9 cellular contexts compared by ENCODE assay signal in genomic region chr1:59445040-59445439, GRCh38.
DNase-seq lines count a peak whose midpoint lies in the region; ATAC-seq and TF ChIP-seq lines count a peak whose summit lies in the region.
"Had no signal": no experiment of that assay in that cellular context is flagged by ENCODE, and none has a peak within 500 bp of the region (broad histone marks: within the 10 kb centered on the region; RNA-seq: fewer than 3 reads in every experiment).

No MANE protein-coding gene starts in this region.

- no peak overlapping the region for H3K4me2 ChIP-seq in mesenchymal stem cell (ENCODE audit: low read length, poor library complexity, severe bottlenecking)

- H2BK5ac ChIP-seq in mesenchymal stem cell (ENCODE audit: low read depth, low read length, poor library complexity, severe bottlenecking): no peak overlapping the region

- peak overlapping the region in 1 of 2 experiments; percentile 45 for H3K14ac ChIP-seq in mesenchymal stem cell (ENCODE audit: low read length in 2 of 2)

- TF ChIP-seq CTCF in coronary artery (IDR thresholded peaks at IDR 0.05) (no peak), type B pancreatic cell (conservative IDR thresholded peaks at IDR 0.05) (no peak), tibial nerve (IDR thresholded peaks at IDR 0.05) (no peak)
- TF ChIP-seq CTCF in CD4-positive, alpha-beta T cell (IDR thresholded peaks at IDR 0.05): no peak

- no peak overlapping the region for H2BK15ac ChIP-seq in mesenchymal stem cell (ENCODE audit: low read depth, poor library complexity, severe bottlenecking)

- no peak for TF ChIP-seq POLR2A in tibial nerve (IDR thresholded peaks at IDR 0.05)

- no peaks in the 10 kb centered on the region for H3K27me3 ChIP-seq in mesenchymal stem cell (ENCODE audit: control insufficient read depth in 1 of 2, insufficient read depth in 1 of 2, low read length in 2 of 2)
- no peaks in the 10 kb centered on the region for H3K27me3 ChIP-seq in tibial nerve
- H3K27me3 ChIP-seq in CD4-positive, alpha-beta T cell (ENCODE audit: control insufficient read depth, insufficient read depth, low read length): no peaks in the 10 kb centered on the region

- peak overlapping the region; percentile 9 for H4K91ac ChIP-seq in mesenchymal stem cell (ENCODE audit: low read length)

- no peak overlapping the region for H3K4me3 Mint-ChIP-seq in type B pancreatic cell
- H3K4me3 Mint-ChIP-seq in CD4-positive, alpha-beta T cell: no peak overlapping the region
- H3K4me3 Mint-ChIP-seq: IgD-negative memory B cell had no signal

- H4K8ac ChIP-seq in mesenchymal stem cell (ENCODE audit: low read length): no peak overlapping the region

- H3K4me1 ChIP-seq in mesenchymal stem cell (ENCODE audit: control insufficient read depth, insufficient read depth, low read depth, low read length): peaks cover 4% of the 10 kb centered on the region
- peaks cover 0 to 36% (median 4%) of the 10 kb centered on the region in 4 donors for H3K4me1 ChIP-seq in tibial nerve

- H3K27ac Mint-ChIP-seq in type B pancreatic cell: peak overlapping the region; percentile 3
- no peak overlapping the region for H3K27ac Mint-ChIP-seq in CD4-positive, alpha-beta T cell

- no peak overlapping the region for H3K4ac ChIP-seq in mesenchymal stem cell (ENCODE audit: low read depth in 1 of 2, low read length in 2 of 2)

- H3K4me1 Mint-ChIP-seq in type B pancreatic cell (ENCODE audit: unreplicated experiment): peaks cover 26% of the 10 kb centered on the region
- no peaks in the 10 kb centered on the region for H3K4me1 Mint-ChIP-seq in CD4-positive, alpha-beta T cell (ENCODE audit: low read depth)

- no CpG with 5 or more reads among the region's 1 CpG for WGBS in mesenchymal stem cell
- WGBS in tibial nerve, 2 donors: 60 to 76% methylated on average over 1 of the region's 1 CpG

- no peaks in the 10 kb centered on the region for H3K79me1 ChIP-seq in mesenchymal stem cell (replicated peaks; ENCODE audit: low read length, poor library complexity, severe bottlenecking)

- peak overlapping the region; percentile 49 for H2AFZ ChIP-seq in mesenchymal stem cell (ENCODE audit: low read depth, low read length)

- H3K27me3 Mint-ChIP-seq in type B pancreatic cell: no peaks in the 10 kb centered on the region
- H3K27me3 Mint-ChIP-seq in CD4-positive, alpha-beta T cell: no peaks in the 10 kb centered on the region
- H3K27me3 Mint-ChIP-seq: IgD-negative memory B cell had no signal

- no peak overlapping the region for H3K23ac ChIP-seq in mesenchymal stem cell (ENCODE audit: low read length in 2 of 2)

- H3K27ac ChIP-seq in coronary artery (peak overlapping the region; percentile 38 to 61), mesenchymal stem cell (ENCODE audit: low read length, poor library complexity, severe bottlenecking) (peak overlapping the region; percentile 41), tibial nerve (peak overlapping the region in 1 of 4 donors; percentile 74)
- no peak overlapping the region for H3K27ac ChIP-seq in CD4-positive, alpha-beta T cell (ENCODE audit: low read depth, low read length)

- POLR2A ChIA-PET in CD4-positive, alpha-beta T cell (lab: Charles Lee): no interaction called here

- H2BK12ac ChIP-seq in mesenchymal stem cell (ENCODE audit: low read length in 2 of 2): peak overlapping the region; percentile 38 to 88

- H3K9ac ChIP-seq in mesenchymal stem cell (ENCODE audit: low read length): peak overlapping the region; percentile 80

- ATAC-seq in CD4-positive, alpha-beta T cell (ENCODE audit: poor library complexity): no peak

- no peak overlapping the region for H3K4me3 ChIP-seq in coronary artery
- H3K4me3 ChIP-seq in mesenchymal stem cell (ENCODE audit: insufficient read depth in 1 of 2, low read depth in 1 of 2, low read length in 2 of 2): no peak overlapping the region
- no peak overlapping the region for H3K4me3 ChIP-seq in tibial nerve

- CTCF ChIA-PET in CD4-positive, alpha-beta T cell (lab: Charles Lee): no interaction called here

- intact Hi-C loops in CD4-positive, alpha-beta T cell (cut with DNase I, micrococcal nuclease): no loop called here

- TF ChIP-seq EP300 in tibial nerve (IDR thresholded peaks at IDR 0.05): peak in 1 of 2 donors; percentile 41

- H3K9me3 ChIP-seq in mesenchymal stem cell (ENCODE audit: control insufficient read depth, low read length) (no peaks in the 10 kb centered on the region), tibial nerve (no peaks in the 10 kb centered on the region)
- H3K9me3 ChIP-seq in CD4-positive, alpha-beta T cell (ENCODE audit: control insufficient read depth, low read length): no peaks in the 10 kb centered on the region

- H2AK5ac ChIP-seq in mesenchymal stem cell (ENCODE audit: low read length, severe bottlenecking): peak overlapping the region; percentile 35

- no peak overlapping the region for H2BK120ac ChIP-seq in mesenchymal stem cell (ENCODE audit: low read depth, low read length)

- peaks cover 18% of the 10 kb centered on the region for H3K9me3 Mint-ChIP-seq in type B pancreatic cell
- H3K9me3 Mint-ChIP-seq in CD4-positive, alpha-beta T cell: no peaks in the 10 kb centered on the region
- H3K9me3 Mint-ChIP-seq: IgD-negative memory B cell had no signal

- peak overlapping the region; percentile 23 to 69 for H3K18ac ChIP-seq in mesenchymal stem cell (ENCODE audit: low read depth in 1 of 2, low read length in 2 of 2)

- DNase-seq in M059J (ENCODE audit: low read depth) (peak; percentile 68), coronary artery (ENCODE audit: low spot score) (no peak), mesenchymal stem cell (peak; percentile 6), type B pancreatic cell (ENCODE audit: extremely low spot score, unreplicated experiment) (no peak), tibial nerve (ENCODE audit: low spot score in 2 of 2) (no peak), NCI-H1105 treated with DMSO at 0.1 percent for 48 hours (lab: John Stamatoyannopoulos, UW) (no peak)
- no peak for DNase-seq in CD4-positive, alpha-beta T cell
- DNase-seq: NCI-H2227 treated with DMSO at 0.1 percent for 48 hours had no signal

- H3K36me3 ChIP-seq in mesenchymal stem cell (ENCODE audit: control insufficient read depth in 1 of 2, insufficient read depth in 2 of 2, low read depth in 1 of 2, low read length in 2 of 2) (no peaks in the 10 kb centered on the region), tibial nerve (no peaks in the 10 kb centered on the region)

- no peaks in the 10 kb centered on the region for H3K36me3 Mint-ChIP-seq in type B pancreatic cell
- no peaks in the 10 kb centered on the region for H3K36me3 Mint-ChIP-seq in CD4-positive, alpha-beta T cell (ENCODE audit: low read depth)

Comparison
In these comparisons a context has a peak if more than half of its experiments do, and no peak if none do; other contexts are left out.
1. DNase-seq: peak in M059J (single experiment) and mesenchymal stem cell (single experiment); none in coronary artery (single experiment), type B pancreatic cell (single experiment), tibial nerve (0 of 2), NCI-H1105 treated with DMSO at 0.1 percent for 48 hours (single experiment) and CD4-positive, alpha-beta T cell (0 of 10).